ENCODE assay signal across 1 cellular context in the genomic region with DNA sequence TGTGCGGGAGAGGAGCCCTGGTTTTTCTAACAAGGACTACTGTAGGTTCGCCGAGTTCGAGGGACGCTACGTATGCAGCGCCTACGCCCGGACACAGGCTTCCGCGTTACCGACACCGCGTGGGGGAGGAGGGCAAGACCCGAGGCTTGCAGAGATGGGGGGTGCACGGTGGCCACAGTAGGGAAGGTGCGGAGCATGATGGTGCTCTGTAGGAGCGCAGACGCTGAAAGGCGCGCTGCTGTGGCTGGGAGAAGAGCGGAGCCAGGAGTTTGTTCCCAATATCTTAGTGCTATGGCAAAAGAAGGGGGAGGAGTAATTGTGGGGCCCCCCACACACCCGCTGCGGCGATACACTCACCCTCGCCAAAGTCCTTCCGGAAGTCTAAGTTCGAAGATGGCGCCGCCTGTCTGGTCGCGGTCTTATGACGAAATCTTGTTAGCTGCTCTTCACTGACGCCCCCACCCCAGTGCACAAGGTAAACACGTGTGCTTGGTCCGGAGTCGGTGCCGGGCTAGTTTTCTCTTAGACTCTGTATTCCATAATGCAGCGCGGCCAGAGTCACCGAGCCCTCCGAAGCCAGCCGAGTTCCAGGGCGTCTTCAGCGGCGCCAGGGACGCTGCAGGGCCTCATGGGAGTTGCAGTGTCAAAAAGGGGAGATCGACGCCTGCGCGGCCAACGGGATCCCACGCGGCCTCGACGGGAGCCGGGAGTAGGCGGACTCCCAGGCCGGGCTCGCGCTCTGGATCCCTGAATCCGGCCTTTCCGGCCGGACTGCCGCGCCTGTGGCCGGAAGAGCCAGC.
A peak's percentile ranks its signal among the peaks of the same experiment; 100 is the strongest.
TF ChIP-seq lines count a peak whose summit lies in the region.

Gene GTF3C2 (minus strand): TSS at position 383 of the 800 bp plus-strand sequence. CDS start 13,210 bp downstream, outside the sequence.

TF ChIP-seq in HepG2, 621 proteins besides CTCF, POLR2A, EP300 and RAD21 (continued from another document and continues in another):
- TF ChIP-seq TIGD3 (CRISPR knock-in tag; IDR thresholded peaks at IDR 0.05; ENCODE audit: borderline replicate concordance) (peak; percentile 88; the same call in 1 of the 2 replicates), ZNF761 (CRISPR knock-in tag; conservative IDR thresholded peaks at IDR 0.05) (peak; percentile 82; the same call in 1 of the 2 replicates), ZNF484 (CRISPR knock-in tag; IDR thresholded peaks at IDR 0.05; ENCODE audit: borderline replicate concordance, low read depth) (no peak), SSRP1 (CRISPR knock-in tag; IDR thresholded peaks at IDR 0.05) (peak; percentile 65), NFATC3 (CRISPR knock-in tag; IDR thresholded peaks at IDR 0.05) (peak; percentile 57; the same call in 1 of the 2 replicates), ZNF512 (CRISPR knock-in tag; IDR thresholded peaks at IDR 0.05) (no peak), CHD2 (IDR thresholded peaks at IDR 0.05; ENCODE audit: low read depth, low read length) (peak; percentile 88), ZNF329 (CRISPR knock-in tag; IDR thresholded peaks at IDR 0.05; ENCODE audit: low read depth) (peak; percentile 41; the same call in 1 of the 2 replicates), HNF4G (IDR thresholded peaks at IDR 0.05; ENCODE audit: borderline replicate concordance, low read depth, low read length) (peak; percentile 57; the same call in 1 of the 2 replicates), HNF4G (CRISPR knock-in tag; IDR thresholded peaks at IDR 0.05; ENCODE audit: borderline replicate concordance, low read depth) (peak; percentile 62), MAFG (CRISPR knock-in tag; IDR thresholded peaks at IDR 0.05) (no peak), MAF1 (CRISPR knock-in tag; IDR thresholded peaks at IDR 0.05; ENCODE audit: borderline replicate concordance) (peak; percentile 87; the same call in 1 of the 2 replicates), ZFYVE20 (CRISPR knock-in tag; IDR thresholded peaks at IDR 0.05; ENCODE audit: borderline replicate concordance, low read depth) (no peak), KAT2B (IDR thresholded peaks at IDR 0.05; ENCODE audit: borderline replicate concordance, low read depth, low read length) (no peak), ZFP90 (CRISPR knock-in tag; IDR thresholded peaks at IDR 0.05; ENCODE audit: borderline replicate concordance) (peak; percentile 65), PRDM15 (CRISPR knock-in tag; IDR thresholded peaks at IDR 0.05) (peak; percentile 91), KLF12 (CRISPR knock-in tag; IDR thresholded peaks at IDR 0.05; ENCODE audit: borderline replicate concordance) (0 out of 2 replicates have a peak, but pooled peaks have one; percentile 59), TCF12 (IDR thresholded peaks at IDR 0.05) (no peak), TCF12 (CRISPR knock-in tag; IDR thresholded peaks at IDR 0.05) (0 out of 2 replicates have a peak, but pooled peaks have one; percentile 37), HNRNPK (IDR thresholded peaks at IDR 0.05; ENCODE audit: low read depth, low read length, poor library complexity, severe bottlenecking) (no peak), RFX5 (IDR thresholded peaks at IDR 0.05; ENCODE audit: low read depth, low read length) (peak; percentile 17; the same call in 1 of the 2 replicates), HMG20B (CRISPR knock-in tag; conservative IDR thresholded peaks at IDR 0.05) (0 out of 2 replicates have a peak, but pooled peaks have one; percentile 22), ARNT2 (CRISPR knock-in tag; IDR thresholded peaks at IDR 0.05; ENCODE audit: low read depth) (peak; percentile 66; the same call in 1 of the 2 replicates), TEAD2 (CRISPR knock-in tag; IDR thresholded peaks at IDR 0.05) (no peak), THAP9 (CRISPR knock-in tag; IDR thresholded peaks at IDR 0.05; ENCODE audit: borderline replicate concordance) (peak; percentile 97), XRCC5 (optimal IDR thresholded peaks at IDR 0.05; ENCODE audit: low read length) (peak; percentile 62), ZNF274 (CRISPR knock-in tag; IDR thresholded peaks at IDR 0.05) (peak; percentile 58; the same call in 1 of the 2 replicates), CEBPG (CRISPR knock-in tag; IDR thresholded peaks at IDR 0.05) (peak; percentile 61; the same call in 1 of the 2 replicates), ZNF775 (CRISPR knock-in tag; IDR thresholded peaks at IDR 0.05; ENCODE audit: borderline replicate concordance) (no peak), SP5 (CRISPR knock-in tag; IDR thresholded peaks at IDR 0.05; ENCODE audit: borderline replicate concordance, low read depth) (peak; percentile 83), ZNF644 (CRISPR knock-in tag; IDR thresholded peaks at IDR 0.05; ENCODE audit: low read depth) (no peak), ZKSCAN5 (CRISPR knock-in tag; IDR thresholded peaks at IDR 0.05) (no peak), ZBTB39 (CRISPR knock-in tag; IDR thresholded peaks at IDR 0.05) (no peak)
- TF ChIP-seq, protein P1, sequence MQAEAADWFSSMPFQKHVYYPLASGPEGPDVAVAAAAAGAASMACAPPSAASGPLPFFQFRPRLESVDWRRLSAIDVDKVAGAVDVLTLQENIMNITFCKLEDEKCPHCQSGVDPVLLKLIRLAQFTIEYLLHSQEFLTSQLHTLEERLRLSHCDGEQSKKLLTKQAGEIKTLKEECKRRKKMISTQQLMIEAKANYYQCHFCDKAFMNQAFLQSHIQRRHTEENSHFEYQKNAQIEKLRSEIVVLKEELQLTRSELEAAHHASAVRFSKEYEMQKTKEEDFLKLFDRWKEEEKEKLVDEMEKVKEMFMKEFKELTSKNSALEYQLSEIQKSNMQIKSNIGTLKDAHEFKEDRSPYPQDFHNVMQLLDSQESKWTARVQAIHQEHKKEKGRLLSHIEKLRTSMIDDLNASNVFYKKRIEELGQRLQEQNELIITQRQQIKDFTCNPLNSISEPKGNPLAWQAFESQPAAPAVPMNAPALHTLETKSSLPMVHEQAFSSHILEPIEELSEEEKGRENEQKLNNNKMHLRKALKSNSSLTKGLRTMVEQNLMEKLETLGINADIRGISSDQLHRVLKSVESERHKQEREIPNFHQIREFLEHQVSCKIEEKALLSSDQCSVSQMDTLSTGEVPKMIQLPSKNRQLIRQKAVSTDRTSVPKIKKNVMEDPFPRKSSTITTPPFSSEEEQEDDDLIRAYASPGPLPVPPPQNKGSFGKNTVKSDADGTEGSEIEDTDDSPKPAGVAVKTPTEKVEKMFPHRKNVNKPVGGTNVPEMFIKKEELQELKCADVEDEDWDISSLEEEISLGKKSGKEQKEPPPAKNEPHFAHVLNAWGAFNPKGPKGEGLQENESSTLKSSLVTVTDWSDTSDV (CRISPR knock-in tag; IDR thresholded peaks at IDR 0.05): peak; percentile 13; the same call in 1 of the 2 replicates
- TF ChIP-seq, protein P2, sequence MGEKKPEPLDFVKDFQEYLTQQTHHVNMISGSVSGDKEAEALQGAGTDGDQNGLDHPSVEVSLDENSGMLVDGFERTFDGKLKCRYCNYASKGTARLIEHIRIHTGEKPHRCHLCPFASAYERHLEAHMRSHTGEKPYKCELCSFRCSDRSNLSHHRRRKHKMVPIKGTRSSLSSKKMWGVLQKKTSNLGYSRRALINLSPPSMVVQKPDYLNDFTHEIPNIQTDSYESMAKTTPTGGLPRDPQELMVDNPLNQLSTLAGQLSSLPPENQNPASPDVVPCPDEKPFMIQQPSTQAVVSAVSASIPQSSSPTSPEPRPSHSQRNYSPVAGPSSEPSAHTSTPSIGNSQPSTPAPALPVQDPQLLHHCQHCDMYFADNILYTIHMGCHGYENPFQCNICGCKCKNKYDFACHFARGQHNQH (CRISPR knock-in tag; IDR thresholded peaks at IDR 0.05): peak; percentile 43; the same call in 1 of the 2 replicates
- TF ChIP-seq, protein P3, sequence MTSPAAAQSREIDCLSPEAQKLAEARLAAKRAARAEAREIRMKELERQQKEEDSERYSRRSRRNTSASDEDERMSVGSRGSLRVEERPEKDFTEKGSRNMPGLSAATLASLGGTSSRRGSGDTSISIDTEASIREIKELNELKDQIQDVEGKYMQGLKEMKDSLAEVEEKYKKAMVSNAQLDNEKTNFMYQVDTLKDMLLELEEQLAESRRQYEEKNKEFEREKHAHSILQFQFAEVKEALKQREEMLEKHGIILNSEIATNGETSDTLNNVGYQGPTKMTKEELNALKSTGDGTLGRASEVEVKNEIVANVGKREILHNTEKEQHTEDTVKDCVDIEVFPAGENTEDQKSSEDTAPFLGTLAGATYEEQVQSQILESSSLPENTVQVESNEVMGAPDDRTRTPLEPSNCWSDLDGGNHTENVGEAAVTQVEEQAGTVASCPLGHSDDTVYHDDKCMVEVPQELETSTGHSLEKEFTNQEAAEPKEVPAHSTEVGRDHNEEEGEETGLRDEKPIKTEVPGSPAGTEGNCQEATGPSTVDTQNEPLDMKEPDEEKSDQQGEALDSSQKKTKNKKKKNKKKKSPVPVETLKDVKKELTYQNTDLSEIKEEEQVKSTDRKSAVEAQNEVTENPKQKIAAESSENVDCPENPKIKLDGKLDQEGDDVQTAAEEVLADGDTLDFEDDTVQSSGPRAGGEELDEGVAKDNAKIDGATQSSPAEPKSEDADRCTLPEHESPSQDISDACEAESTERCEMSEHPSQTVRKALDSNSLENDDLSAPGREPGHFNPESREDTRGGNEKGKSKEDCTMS (CRISPR knock-in tag; conservative IDR thresholded peaks at IDR 0.05): 0 out of 2 replicates have a peak, but pooled peaks have one; percentile 39
